ENCODE assay signal across 28 cellular contexts in the genomic region with DNA sequence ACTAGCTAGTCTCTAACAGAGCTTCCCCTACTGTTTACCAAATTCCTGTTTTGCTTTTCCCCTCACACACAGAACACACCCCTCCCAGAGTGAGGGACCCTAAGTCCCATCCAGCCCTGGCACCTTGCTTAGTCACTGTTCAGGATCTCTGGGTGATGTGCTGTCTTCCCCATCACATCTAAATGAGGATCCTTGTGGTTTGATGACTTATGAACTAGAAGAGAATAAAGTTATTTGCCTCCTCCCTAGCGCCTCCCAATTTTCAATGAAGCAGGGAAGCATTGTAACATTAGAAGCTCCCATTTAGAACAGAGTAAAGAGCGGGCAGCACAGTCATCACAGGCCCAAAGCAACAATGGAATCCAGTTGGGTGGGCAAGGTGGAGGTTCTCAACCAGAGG. TPM values are rescaled to one million over a fixed set of nuclear protein-coding genes. Genes with fewer than 3 reads are reported as not detected.
A peak's percentile ranks its signal among the peaks of the same experiment; 100 is the strongest.
DNase-seq lines count a peak whose midpoint lies in the region; ATAC-seq, FAIRE-seq and TF ChIP-seq lines count a peak whose summit lies in the region.
"Had no signal": no experiment of that assay in that cellular context is flagged by ENCODE, and none has a peak within 500 bp of the region (broad histone marks: within the 10 kb centered on the region; RNA-seq: fewer than 3 reads in every experiment).

No MANE protein-coding gene starts in this region.

- H3F3A ChIP-seq in GM23248 (ENCODE audit: insufficient read depth) = no peaks in the 10 kb centered on the region

- no peaks in the 10 kb centered on the region for H3K79me2 ChIP-seq in GM23248 (ENCODE audit: insufficient read depth)

- H3K4me1 Mint-ChIP-seq in T-cell = peaks cover 60 to 78% (median 62%) of the 10 kb centered on the region in 3 donors

- CTCF ChIA-PET in T-cell (lab: Charles Lee) = no interaction called here

- H3K27me3 Mint-ChIP-seq in T-cell = no peaks in the 10 kb centered on the region

- no peak overlapping the region for H3K4me3 Mint-ChIP-seq in T-cell
- H3K4me3 Mint-ChIP-seq: CD8-positive, alpha-beta memory T cell had no signal

- no peaks in the 10 kb centered on the region for H3K9me2 ChIP-seq in GM23248 (ENCODE audit: insufficient read depth)

- no peak overlapping the region for H3K9ac ChIP-seq in GM23248

- DNase-seq in EH (ENCODE audit: low read depth) (peak; percentile 27), GM23248 (peak; percentile 2), NB4 (ENCODE audit: low read depth) (peak; percentile 14), myocyte (ENCODE audit: low read depth) (peak; percentile 74), T-cell (no peak), HUDEP-2 (lab: John Stamatoyannopoulos, UW; ENCODE audit: unreplicated experiment in 76 of 76) (no peak), D721Med (ENCODE audit: insufficient read length, low spot score) (no peak)
- DNase-seq: Calu3; CD8-positive, alpha-beta memory T cell; DMS153; DND-41; GF-D8; MG63; NCI-H1092 treated with DMSO at 0.1 percent for 48 hours; NCI-H1436; NCI-H187; NCI-H2081 treated with DMSO at 0.1 percent for 48 hours; NCI-H2171; NCI-H226; NCI-H510A; NCI-H69; SHP77 had no signal

- FAIRE-seq in D721Med (lab: Jason Lieb, UNC) = no peak
- FAIRE-seq: GM12891, H54, K562 had no signal

- no peak overlapping the region for H3K27ac ChIP-seq in GM23248
- H3K27ac ChIP-seq: C4-2B, RWPE1 had no signal

- POLR2A ChIA-PET in T-cell (lab: Charles Lee) = no interaction called here

- TF ChIP-seq CTCF in NB4 (IDR thresholded peaks at IDR 0.05; ENCODE audit: low read depth, low read length) (no peak), D721Med (IDR thresholded peaks at IDR 0.05; ENCODE audit: insufficient read depth, missing control alignments) (no peak)

- in situ Hi-C loops in GM23248 (cut with MboI) = no loop called here

- no peak for TF ChIP-seq POLR2A in NB4 (IDR thresholded peaks at IDR 0.05; ENCODE audit: extremely low read depth, insufficient read length)

- WGBS in GM23248 (ENCODE audit: low coverage in 1 of 2, low lambda C conversion rate in 2 of 2, missing lambda C conversion rate in 2 of 2), 2 experiments = 56 to 69% methylated on average over 2 of the region's 2 CpGs

- no peaks in the 10 kb centered on the region for H4K20me1 ChIP-seq in GM23248 (ENCODE audit: insufficient read depth)

- H2AFZ ChIP-seq in GM23248 = no peak overlapping the region

- H3K4me1 ChIP-seq in GM23248 (ENCODE audit: insufficient read depth) = no peaks in the 10 kb centered on the region

- no peaks in the 10 kb centered on the region for H3K9me3 ChIP-seq in GM23248 (ENCODE audit: low read depth)

- H3K9me3 Mint-ChIP-seq in T-cell = peaks cover 8 to 22% (median 12%) of the 10 kb centered on the region in 3 donors

- H3K27ac Mint-ChIP-seq in T-cell = no peak overlapping the region

- H3K4me3 ChIP-seq in GM23248 (no peak overlapping the region), NB4 (ENCODE audit: low read depth, low read length) (no peak overlapping the region)
- H3K4me3 ChIP-seq: K562, MG63 had no signal

- H3K4me2 ChIP-seq in GM23248 (ENCODE audit: unreplicated experiment) = no peak overlapping the region

- ATAC-seq in T-cell (replicated peaks in 1 of 4) = no peak
- no peak for ATAC-seq in HG03354 (IDR thresholded peaks at IDR 0.05; ENCODE audit: poor library complexity, severe bottlenecking, unreplicated experiment)
- ATAC-seq: K562 had no signal

- no peaks in the 10 kb centered on the region for H3K36me3 ChIP-seq in GM23248 (ENCODE audit: low read depth)
- H3K36me3 ChIP-seq: MG63 had no signal

- H3K36me3 Mint-ChIP-seq in T-cell = peaks cover 54% of the 10 kb centered on the region

- H3K27me3 ChIP-seq in GM23248 (replicated peaks; ENCODE audit: insufficient read depth) = no peaks in the 10 kb centered on the region
- H3K27me3 ChIP-seq: MG63 had no signal

RNA-seq across cellular contexts. Expression of gene DISC1, which starts 27.0 kb away (rescaled TPM):
- total RNA-seq in GM23248 (2014; rRNA removed; shearing (Covaris generic)) = 1.2 and 2.0 TPM in 2 replicates
- polyA plus RNA-seq in GM23248 (2016; fragmentation: Nextera tagmentation; extraction: Ambion mirVana) = 0.29 and 0.43 TPM in 2 replicates
- 3.6 and 5.2 TPM in 2 replicates for total RNA-seq in myocyte
- 3.2 TPM for polyA plus RNA-seq in myocyte (2012)
- 10 to 100 TPM; 12.9 to 37.0 (median 14.6) TPM for total RNA-seq in T-cell

Comparison
In these comparisons a context has a peak if more than half of its experiments do, and no peak if none do; other contexts are left out.
1. DNase-seq: peak in EH (single experiment), GM23248 (single experiment), NB4 (single experiment) and myocyte (single experiment); none in T-cell (0 of 34), HUDEP-2 (0 of 76) and D721Med (single experiment).